In the genomic region with DNA sequence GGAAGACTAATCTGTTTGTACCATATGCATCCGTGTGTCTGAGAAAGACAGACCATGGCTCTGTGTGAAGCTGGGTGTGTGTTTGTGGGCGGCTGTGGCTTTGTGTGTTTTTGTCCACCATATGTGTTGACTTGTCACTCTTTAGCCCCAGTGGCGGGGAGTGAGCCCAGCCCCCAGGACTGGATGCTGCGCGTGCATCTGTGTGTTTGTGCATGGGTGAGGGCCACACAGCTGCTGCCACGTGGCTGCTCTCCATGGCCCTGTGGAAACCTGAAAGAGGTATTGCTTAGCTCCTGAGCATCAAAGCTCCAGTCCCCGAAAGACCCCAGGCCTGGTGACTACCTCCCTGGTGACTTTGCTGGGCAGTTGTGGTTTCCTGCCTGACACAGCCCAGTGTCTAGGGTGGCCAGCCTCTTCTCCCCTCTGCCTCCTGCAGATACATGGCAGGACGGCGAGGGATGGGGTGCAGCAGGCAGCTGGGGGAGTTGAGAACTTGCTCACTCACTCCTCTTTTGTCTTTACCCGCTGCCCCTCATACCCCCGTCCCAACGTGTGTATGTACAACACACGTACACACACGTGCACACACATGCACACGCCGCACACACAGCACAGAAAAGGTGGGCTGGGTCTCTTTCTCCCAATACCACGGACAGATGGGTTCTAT, we compare ENCODE assay signal across 8 cellular contexts. TPM values are rescaled to one million over a fixed set of nuclear protein-coding genes. Genes with fewer than 3 reads are reported as not detected.
DNase-seq lines count a peak whose midpoint lies in the region; ATAC-seq and TF ChIP-seq lines count a peak whose summit lies in the region.

No MANE protein-coding gene starts in this region.

- H3K4me3 ChIP-seq in SK-N-MC (peak overlapping the region; percentile 80), prostate gland (peak overlapping the region; percentile 38 to 45)

- H3K9ac ChIP-seq in SK-N-MC (ENCODE audit: insufficient read length), result peak overlapping the region; percentile 78

- peaks cover 37% of the 10 kb centered on the region for H3K4me1 ChIP-seq in prostate gland (replicated peaks)

- H3K27ac ChIP-seq in SK-N-MC, result peak overlapping the region; percentile 85
- H3K27ac ChIP-seq in prostate gland, result peak overlapping the region; percentile 54 to 74

- WGBS in prostate gland, result 37% methylated on average over 17 of the region's 17 CpGs

- peaks cover 25% of the 10 kb centered on the region for H3K36me3 Mint-ChIP-seq in Calu3 (ENCODE audit: insufficient read depth, unreplicated experiment)
- H3K36me3 Mint-ChIP-seq in glutamatergic neuron (ENCODE audit: unreplicated experiment), result no peaks in the 10 kb centered on the region

- H3K27ac Mint-ChIP-seq in Calu3 (ENCODE audit: unreplicated experiment), result no peak overlapping the region
- peak overlapping the region; percentile 77 for H3K27ac Mint-ChIP-seq in glutamatergic neuron (ENCODE audit: unreplicated experiment)

- no peaks in the 10 kb centered on the region for H3K9me3 Mint-ChIP-seq in Calu3 (ENCODE audit: low read depth, unreplicated experiment)
- peaks cover 7% of the 10 kb centered on the region for H3K9me3 Mint-ChIP-seq in glutamatergic neuron (ENCODE audit: unreplicated experiment)

- H3K36me3 ChIP-seq in SK-N-MC (ENCODE audit: insufficient read depth, low read length) (peaks cover 81% of the 10 kb centered on the region), prostate gland (no peaks in the 10 kb centered on the region)

- H3K4me1 Mint-ChIP-seq in Calu3 (ENCODE audit: low read depth, unreplicated experiment), result peaks cover 37% of the 10 kb centered on the region
- H3K4me1 Mint-ChIP-seq in glutamatergic neuron (ENCODE audit: low read depth, unreplicated experiment), result peaks cover 20% of the 10 kb centered on the region

- ATAC-seq in HG02798 (IDR thresholded peaks at IDR 0.05; ENCODE audit: poor library complexity, unreplicated experiment), result no peak
- no peak for ATAC-seq in HG03097 (IDR thresholded peaks at IDR 0.05; ENCODE audit: low FRiP score, unreplicated experiment)
- no peak for ATAC-seq in HG03135 (IDR thresholded peaks at IDR 0.05; ENCODE audit: unreplicated experiment)

- H3K27me3 Mint-ChIP-seq in Calu3 (ENCODE audit: unreplicated experiment) (peaks cover 66% of the 10 kb centered on the region), glutamatergic neuron (ENCODE audit: unreplicated experiment) (peaks cover 29% of the 10 kb centered on the region)

- TF ChIP-seq POLR2A in prostate gland (IDR thresholded peaks at IDR 0.05), result no peak

- BruUV-seq in Calu3 (replicated peaks; lab: Mats Ljungman, UMichigan), result no TSS peak

- H3K9me3 ChIP-seq in SK-N-MC (ENCODE audit: low read depth, low read length) (no peaks in the 10 kb centered on the region), prostate gland (no peaks in the 10 kb centered on the region)

- no peaks in the 10 kb centered on the region for H3K27me3 ChIP-seq in prostate gland (replicated peaks; ENCODE audit: insufficient read depth)

- DNase-seq in Calu3, result no peak
- no peak for DNase-seq in SK-N-MC (ENCODE audit: low read depth, low spot score)
- DNase-seq in glutamatergic neuron, result peak; percentile 31
- no peak for DNase-seq in prostate gland (ENCODE audit: low spot score)
- DNase-seq in NAMALWA (ENCODE audit: low spot score), result no peak

- peak overlapping the region; percentile 67 for H3K4me3 Mint-ChIP-seq in Calu3 (ENCODE audit: low read depth, unreplicated experiment)
- peak overlapping the region; percentile 79 for H3K4me3 Mint-ChIP-seq in glutamatergic neuron (ENCODE audit: unreplicated experiment)

- intact Hi-C loops in Calu3 (cut with micrococcal nuclease; ENCODE audit: unreplicated experiment) (no loop called here), prostate gland (cut with DNase I) (no loop called here)

- no peak for TF ChIP-seq CTCF in Calu3 (IDR thresholded peaks at IDR 0.05; ENCODE audit: unreplicated experiment)
- no peak for TF ChIP-seq CTCF in glutamatergic neuron (IDR thresholded peaks at IDR 0.05; ENCODE audit: partially characterized antibody, unreplicated experiment)
- no peak for TF ChIP-seq CTCF in prostate gland (IDR thresholded peaks at IDR 0.05)

- CTCF ChIA-PET in Calu3 (lab: Charles Lee), result no interaction called here

RNA-seq across cellular contexts. Expression of a gene that starts 6.5 kb away (rescaled TPM):
- total RNA-seq in Calu3 (2022) (2.5 and 2.8 TPM in 2 replicates), glutamatergic neuron (ENCODE audit: unreplicated experiment) (5.0 TPM), prostate gland (10 to 100 TPM; 11.9 to 25.2 TPM)
